Comparison of ENCODE assay signal across 8 cellular contexts in genomic region chr19:41570639-41571112, GRCh38. TPM values are rescaled to one million over a fixed set of nuclear protein-coding genes. Genes with fewer than 3 reads are reported as not detected.
DNase-seq lines count a peak whose midpoint lies in the region; ATAC-seq and TF ChIP-seq lines count a peak whose summit lies in the region.

No MANE protein-coding gene starts in this region.

- peak; percentile 80 for DNase-seq in GM10248 (ENCODE audit: extremely low spot score)
- peak; percentile 27 for DNase-seq in NCI-H1048 (lab: John Stamatoyannopoulos, UW)
- peak; percentile 81 for DNase-seq in SKM-1 treated with dmso at 0.1 percent for 144 hours (lab: John Stamatoyannopoulos, UW; ENCODE audit: unreplicated experiment)
- DNase-seq in activated naive CD4-positive, alpha-beta T cell treated with anti-CD3 and anti-CD28 coated beads, Interleukin-2, amount 50 U/mL, for 72 hours (ENCODE audit: low spot score in 2 of 2), result peak; percentile 81 to 88
- peak; percentile 72 to 89 (median 76) for DNase-seq in heart left ventricle
- peak; percentile 80 for DNase-seq in retina

- TF ChIP-seq CTCF in GM10248 (IDR thresholded peaks at IDR 0.05; ENCODE audit: control extremely low read depth, extremely low read depth, low read depth, missing control alignments) (peak; percentile 95), heart left ventricle (IDR thresholded peaks at IDR 0.05) (peak; percentile 83 to 94 (median 88))

- POLR2A ChIA-PET in GM10248 (lab: Yijun Ruan, JAX), result interaction anchor here (0.6 to 1.6 kb wide), 5 partner anchors 15 to 122 kb away, joined by 3 to 10 read pairs (median 5); no protein-coding TSS in a partner anchor

- H3K36me3 Mint-ChIP-seq in activated naive CD4-positive, alpha-beta T cell treated with anti-CD3 and anti-CD28 coated beads, Interleukin-2, amount 50 U/mL, for 72 hours, result no peaks in the 10 kb centered on the region

- CTCF ChIA-PET in GM10248 (lab: Yijun Ruan, JAX), result interaction anchor here (0.6 to 21.8 kb wide), 23 partner anchors 9 to 286 kb away, joined by 3 to 343 read pairs (median 4); partner anchors contain the start of genes B9D2 and DMAC2

- H3K27ac ChIP-seq in heart left ventricle, result no peak overlapping the region

- H3K4me1 ChIP-seq in heart left ventricle, result peaks cover 0 to 5% (median 0%) of the 10 kb centered on the region in 12 donors

- H3K27me3 ChIP-seq in heart left ventricle, result peaks cover 2 to 53% (median 19%) of the 10 kb centered on the region in 9 donors

- peak overlapping the region in 1 of 2 donors; percentile 61 for H3K27ac Mint-ChIP-seq in activated naive CD4-positive, alpha-beta T cell treated with anti-CD3 and anti-CD28 coated beads, Interleukin-2, amount 50 U/mL, for 72 hours

- H3K9me3 ChIP-seq in heart left ventricle, result peaks cover 0 to 6% (median 0%) of the 10 kb centered on the region in 12 donors

- H3K9me3 Mint-ChIP-seq in activated naive CD4-positive, alpha-beta T cell treated with anti-CD3 and anti-CD28 coated beads, Interleukin-2, amount 50 U/mL, for 72 hours, result no peaks in the 10 kb centered on the region

- peak; percentile 96 to 97 for ATAC-seq in activated naive CD4-positive, alpha-beta T cell treated with anti-CD3 and anti-CD28 coated beads, Interleukin-2, amount 50 U/mL, for 72 hours
- peak; percentile 80 to 96 (median 90) for ATAC-seq in heart left ventricle
- ATAC-seq in HG03439 (IDR thresholded peaks at IDR 0.05; ENCODE audit: unreplicated experiment), result no peak
- no peak for ATAC-seq in GM18519 (IDR thresholded peaks at IDR 0.05; ENCODE audit: low FRiP score, unreplicated experiment)

- TF ChIP-seq POLR2A in heart left ventricle (IDR thresholded peaks at IDR 0.05), result no peak

- WGBS in heart left ventricle, 4 donors, result 1 to 4% (median 3%) methylated on average over 7 of the region's 7 CpGs

- H3K4me3 ChIP-seq in heart left ventricle, result no peak overlapping the region

- intact Hi-C loops in heart left ventricle (cut with DNase I), result loop anchor here in 5 of 10 donors (1.0 to 10.0 kb wide), 4 partner anchors 118 to 366 kb away; no protein-coding TSS in a partner anchor

- no peaks in the 10 kb centered on the region for H3K36me3 ChIP-seq in heart left ventricle

RNA-seq across cellular contexts. Expression of gene CEACAM21, which starts 5.3 kb away (rescaled TPM):
- total RNA-seq in activated naive CD4-positive, alpha-beta T cell treated with anti-CD3 and anti-CD28 coated beads, Interleukin-2, amount 50 U/mL, for 72 hours, result 10 to 100 TPM; 24.7 to 40.7 TPM
- 1 to 10 TPM in 2 of 9 donors, under 1 TPM in 6, not detected in 1; 0.27 to 5.7 (median 0.66) TPM for total RNA-seq in heart left ventricle
- polyA plus RNA-seq in heart left ventricle, result under 1 TPM in 1 of 2 donors, not detected in 1; 0.50 TPM

RNA-seq across cellular contexts. Expression of gene CEACAM4, which starts 56.2 kb away (rescaled TPM):
- not detected for total RNA-seq in activated naive CD4-positive, alpha-beta T cell treated with anti-CD3 and anti-CD28 coated beads, Interleukin-2, amount 50 U/mL, for 72 hours
- total RNA-seq in heart left ventricle, result 1 to 10 TPM in 1 of 9 donors, under 1 TPM in 6, not detected in 2; 0.29 to 1.5 (median 0.35) TPM
- under 1 TPM; 0.46 to 0.49 TPM for polyA plus RNA-seq in heart left ventricle

Comparison
In these comparisons a context has a peak if more than half of its experiments do, and no peak if none do; other contexts are left out.
1. DNase-seq: peak in every context shown above with its lines; median percentile 84 in activated naive CD4-positive, alpha-beta T cell treated with anti-CD3 and anti-CD28 coated beads, Interleukin-2, amount 50 U/mL, for 72 hours; 81 in SKM-1 treated with dmso at 0.1 percent for 144 hours; 80 in GM10248; 80 in retina; 76 in heart left ventricle; 27 in NCI-H1048.
2. ATAC-seq: peak in activated naive CD4-positive, alpha-beta T cell treated with anti-CD3 and anti-CD28 coated beads, Interleukin-2, amount 50 U/mL, for 72 hours (2 of 2) and heart left ventricle (4 of 4); none in HG03439 (single experiment) and GM18519 (single experiment).